7 cellular contexts compared by ENCODE assay signal in genomic region chr3:39181408-39182335, GRCh38. TPM values are rescaled to one million over a fixed set of nuclear protein-coding genes. Genes with fewer than 3 reads are reported as not detected.
DNase-seq lines count a peak whose midpoint lies in the region; ATAC-seq and TF ChIP-seq lines count a peak whose summit lies in the region.

No MANE protein-coding gene starts in this region.

- no peaks in the 10 kb centered on the region for H3K36me3 Mint-ChIP-seq in H9 (ENCODE audit: insufficient read depth in 1 of 3, low read depth in 3 of 3)

- TF ChIP-seq POLR2A in esophagus muscularis mucosa (IDR thresholded peaks at IDR 0.05; ENCODE audit: low read depth) = no peak

- H3K27me3 Mint-ChIP-seq in H9 (ENCODE audit: low read depth) = peaks cover 24% of the 10 kb centered on the region

- H2BK120ac ChIP-seq in H9 (ENCODE audit: low read depth, low read length, poor library complexity, severe bottlenecking) = no peak overlapping the region

- no peak overlapping the region for H2AK5ac ChIP-seq in H9 (ENCODE audit: insufficient read length, low read length)

- H2BK15ac ChIP-seq in H9 (ENCODE audit: low read depth, low read length) = peak overlapping the region; percentile 41; the same call in 1 of the 2 replicates

- peak overlapping the region in 2 of 3 experiments; percentile 18 to 53; a peak in 4 of 7 replicates for H3K27ac Mint-ChIP-seq in H9

- no peak for DNase-seq in H9
- no peak for DNase-seq in SJCRH30
- no peak for DNase-seq in esophagus muscularis mucosa (ENCODE audit: extremely low spot score)
- no peak for DNase-seq in retinal pigment epithelial cell (ENCODE audit: low read depth)
- DNase-seq in inferior parietal cortex (ENCODE audit: extremely low spot score) = no peak
- no peak for DNase-seq in SHP77 treated with DMSO at 0.1 percent for 48 hours (lab: John Stamatoyannopoulos, UW)

- H2BK20ac ChIP-seq in H9 (ENCODE audit: low read depth, low read length, poor library complexity, severe bottlenecking) = no peak overlapping the region

- H3K23me2 ChIP-seq in H9 (ENCODE audit: insufficient read length, low read depth, low read length, poor library complexity, severe bottlenecking) = peaks cover 7% of the 10 kb centered on the region

- no peak overlapping the region for H3K18ac ChIP-seq in H9 (ENCODE audit: insufficient read length, low read depth, low read length)

- H3K27me3 ChIP-seq in H9 (ENCODE audit: insufficient read depth, low read length) = no peaks in the 10 kb centered on the region; the same call in none of the 2 replicates
- no peaks in the 10 kb centered on the region for H3K27me3 ChIP-seq in SJCRH30
- no peaks in the 10 kb centered on the region for H3K27me3 ChIP-seq in esophagus muscularis mucosa

- H3K14ac ChIP-seq in H9 (ENCODE audit: insufficient read depth, low read length) = no peak overlapping the region

- H3K4ac ChIP-seq in H9 (ENCODE audit: low read depth, low read length) = no peak overlapping the region

- peak overlapping the region; percentile 79 for H3K4me2 ChIP-seq in H9 (ENCODE audit: insufficient read depth, insufficient read length, low read length)

- no peaks in the 10 kb centered on the region for H4K20me1 ChIP-seq in H9 (ENCODE audit: control insufficient read depth, insufficient read depth, insufficient read length)

- no peak overlapping the region for H3K23ac ChIP-seq in H9 (ENCODE audit: insufficient read length, low read depth, low read length)

- H2BK12ac ChIP-seq in H9 (ENCODE audit: insufficient read length, low read depth, low read length) = no peak overlapping the region

- H3K36me3 ChIP-seq in SJCRH30 (no peaks in the 10 kb centered on the region), esophagus muscularis mucosa (peaks cover 0 to 37% (median 0%) of the 10 kb centered on the region in 4 donors)

- ATAC-seq in GM21717 (IDR thresholded peaks at IDR 0.05; ENCODE audit: unreplicated experiment) = no peak

- H3K4me1 ChIP-seq in H9 (ENCODE audit: insufficient read depth, low read length) = peaks cover 12% of the 10 kb centered on the region; the same call in 1 of the 2 replicates
- H3K4me1 ChIP-seq in SJCRH30 = peaks cover 18% of the 10 kb centered on the region
- H3K4me1 ChIP-seq in esophagus muscularis mucosa = peaks cover 64 to 73% (median 72%) of the 10 kb centered on the region in 4 donors

- H3K4me1 Mint-ChIP-seq in H9 = peaks cover 31 to 37% of the 10 kb centered on the region in 2 experiments

- intact Hi-C loops in esophagus muscularis mucosa (cut with DNase I) = no loop called here

- H3K56ac ChIP-seq in H9 (ENCODE audit: insufficient read length, low read depth, low read length) = no peak overlapping the region

- no peak overlapping the region for H4K5ac ChIP-seq in H9 (ENCODE audit: insufficient read length, low read depth, low read length)

- no peak overlapping the region for H2BK5ac ChIP-seq in H9 (ENCODE audit: insufficient read length, low read length)

- peak overlapping the region; percentile 66 to 84 for H3K4me3 Mint-ChIP-seq in H9

- no peak overlapping the region for H3K9ac ChIP-seq in H9 (ENCODE audit: extremely low read depth, insufficient read length, low read length)

- no peaks in the 10 kb centered on the region for H3K79me1 ChIP-seq in H9 (ENCODE audit: insufficient read depth, low read depth, low read length, poor library complexity, severe bottlenecking)

- no peak overlapping the region for H4K8ac ChIP-seq in H9 (replicated peaks; ENCODE audit: insufficient read length, low read depth, low read length)

- TF ChIP-seq CTCF in H9 (conservative IDR thresholded peaks at IDR 0.05) = no peak
- TF ChIP-seq CTCF in esophagus muscularis mucosa (IDR thresholded peaks at IDR 0.05) = no peak
- no peak for TF ChIP-seq CTCF in retinal pigment epithelial cell (conservative IDR thresholded peaks at IDR 0.05; ENCODE audit: low read depth, low read length)

- H3K4me3 ChIP-seq in SJCRH30 (peak overlapping the region; percentile 36), esophagus muscularis mucosa (peak overlapping the region in 3 of 4 donors; percentile 49 to 51 (median 50)), retinal pigment epithelial cell (ENCODE audit: low read length) (peak overlapping the region; percentile 53)

- no peak overlapping the region for H2AFZ ChIP-seq in H9 (ENCODE audit: low read length)

- H3K27ac ChIP-seq in H9 (ENCODE audit: insufficient read length, low read depth, low read length) = no peak overlapping the region
- H3K27ac ChIP-seq in SJCRH30 = no peak overlapping the region
- peak overlapping the region; percentile 89 to 95 (median 92) for H3K27ac ChIP-seq in esophagus muscularis mucosa (replicated peaks in 1 of 4)

- H3T11ph ChIP-seq in H9 (ENCODE audit: low read length) = no peak overlapping the region

- no peaks in the 10 kb centered on the region for H3K9me3 ChIP-seq in H9 (ENCODE audit: control insufficient read depth, low read depth, low read length)
- H3K9me3 ChIP-seq in SJCRH30 (replicated peaks) = no peaks in the 10 kb centered on the region
- no peaks in the 10 kb centered on the region for H3K9me3 ChIP-seq in esophagus muscularis mucosa

- H3K79me2 ChIP-seq in H9 (ENCODE audit: insufficient read depth, low read length) = no peaks in the 10 kb centered on the region

- WGBS in H9 (ENCODE audit: extremely low coverage, insufficient read length, low lambda C conversion rate) = no CpG with 5 or more reads among the region's 7 CpGs
- 85% methylated on average over 7 of the region's 7 CpGs for WGBS in esophagus muscularis mucosa

- H3K9me3 Mint-ChIP-seq in H9 = no peaks in the 10 kb centered on the region

- H4K91ac ChIP-seq in H9 (ENCODE audit: insufficient read length, low read depth, low read length) = no peak overlapping the region

- TF ChIP-seq EP300 in esophagus muscularis mucosa (IDR thresholded peaks at IDR 0.05) = no peak

RNA-seq across cellular contexts. Expression of gene XIRP1, which starts 10.7 kb away (rescaled TPM):
- not detected in 2 replicates for total RNA-seq in H9 (2021)
- 0.61 and 0.91 TPM in 2 replicates for total RNA-seq in SJCRH30 (2014; rRNA removed; shearing (Covaris generic))
- total RNA-seq in esophagus muscularis mucosa = 1 to 10 TPM in 1 of 4 donors, not detected in 3; 1.3 TPM

RNA-seq across cellular contexts. Expression of gene CSRNP1, which starts 28.3 kb away (rescaled TPM):
- 8.2 and 8.5 TPM in 2 replicates for total RNA-seq in H9 (2021)
- total RNA-seq in SJCRH30 (2014; rRNA removed; shearing (Covaris generic)) = 4.4 TPM in 2 replicates
- total RNA-seq in esophagus muscularis mucosa = 100 to 1,000 TPM in 1 of 4 donors, 10 to 100 TPM in 3; 27.8 to 183 (median 45.4) TPM

Comparison
In these comparisons a context has a peak if more than half of its experiments do, and no peak if none do; other contexts are left out.
1. H3K27ac ChIP-seq: peak in esophagus muscularis mucosa (4 of 4); none in H9 (single experiment) and SJCRH30 (single experiment).
2. Peak in every context shown above with its lines, with median percentiles within 50 percentile points of each other: H3K4me3 ChIP-seq.